ENCODE assay signal across 8 cellular contexts in genomic region chr14:82855912-82856381, GRCh38.
DNase-seq lines count a peak whose midpoint lies in the region; ATAC-seq and TF ChIP-seq lines count a peak whose summit lies in the region.

No MANE protein-coding gene starts in this region.

- no peaks in the 10 kb centered on the region for H3K27me3 ChIP-seq in BE2C
- H3K27me3 ChIP-seq in Karpas-422 (ENCODE audit: low read length) = no peaks in the 10 kb centered on the region
- no peaks in the 10 kb centered on the region for H3K27me3 ChIP-seq in kidney epithelial cell (ENCODE audit: control insufficient read depth, insufficient read depth, low read length)
- H3K27me3 ChIP-seq in suprapubic skin = no peaks in the 10 kb centered on the region

- no peaks in the 10 kb centered on the region for H3K79me2 ChIP-seq in Karpas-422 (ENCODE audit: low read length)

- H3K4me3 ChIP-seq in BE2C (ENCODE audit: low read depth, low read length) (no peak overlapping the region), Karpas-422 (ENCODE audit: low read length) (no peak overlapping the region), kidney epithelial cell (ENCODE audit: low read depth, low read length) (no peak overlapping the region), suprapubic skin (no peak overlapping the region)

- no peak overlapping the region for H2AFZ ChIP-seq in Karpas-422 (ENCODE audit: low read length)

- DNase-seq in BE2C (peak; percentile 43), Karpas-422 (peak; percentile 84), SK-MEL-5 (ENCODE audit: low read depth, low spot score) (peak; percentile 53), kidney epithelial cell (ENCODE audit: low read depth) (peak; percentile 62), middle frontal gyrus (ENCODE audit: extremely low spot score, low spot score) (no peak), suprapubic skin (ENCODE audit: low spot score in 2 of 2) (no peak)
- DNase-seq in activated T-cell treated with anti-CD3 and anti-CD28 coated beads, Interleukin-2, amount 50 U/mL, for 48 hours = no peak

- no peaks in the 10 kb centered on the region for H3K9me2 ChIP-seq in Karpas-422 (replicated peaks; ENCODE audit: insufficient read depth, low read length)

- no peak overlapping the region for H3K9ac ChIP-seq in Karpas-422 (ENCODE audit: low read length)

- no peak overlapping the region for H3K27ac ChIP-seq in Karpas-422 (ENCODE audit: low read length)
- no peak overlapping the region for H3K27ac ChIP-seq in suprapubic skin

- TF ChIP-seq CTCF in BE2C (IDR thresholded peaks at IDR 0.05; ENCODE audit: low read depth, low read length) = peak; percentile 55
- TF ChIP-seq CTCF in kidney epithelial cell (IDR thresholded peaks at IDR 0.05; ENCODE audit: insufficient read depth, low read length, poor library complexity, severe bottlenecking) = peak; percentile 49
- peak in 1 of 2 donors; percentile 34 for TF ChIP-seq CTCF in suprapubic skin (IDR thresholded peaks at IDR 0.05)

- H3K4me2 ChIP-seq in Karpas-422 (ENCODE audit: low read depth, low read length, poor library complexity, severe bottlenecking) = no peak overlapping the region

- H3K4me1 ChIP-seq in BE2C (no peaks in the 10 kb centered on the region), Karpas-422 (ENCODE audit: low read length) (no peaks in the 10 kb centered on the region), suprapubic skin (no peaks in the 10 kb centered on the region)

- 27% methylated on average over 3 of the region's 3 CpGs for WGBS in suprapubic skin

- H3K9me3 ChIP-seq in BE2C (no peaks in the 10 kb centered on the region), Karpas-422 (ENCODE audit: low read length) (no peaks in the 10 kb centered on the region), suprapubic skin (no peaks in the 10 kb centered on the region)

- H4K20me1 ChIP-seq in Karpas-422 (ENCODE audit: insufficient read depth, low read depth, low read length) = no peaks in the 10 kb centered on the region

- in situ Hi-C loops in SK-MEL-5 (cut with HindIII; ENCODE audit: low pct_unique_long_range_greater_than_20kb, low sequenced_read_pairs) = no loop called here

- no peak for ATAC-seq in activated CD4-positive, CD25-positive, alpha-beta regulatory T cell treated with anti-CD3 and anti-CD28 coated beads, Interleukin-2, amount 50 U/mL, for 24 hours

- no peak for TF ChIP-seq EP300 in suprapubic skin (IDR thresholded peaks at IDR 0.05)

- H3K36me3 ChIP-seq in BE2C (no peaks in the 10 kb centered on the region), Karpas-422 (ENCODE audit: insufficient read depth, low read length) (no peaks in the 10 kb centered on the region), kidney epithelial cell (ENCODE audit: control insufficient read depth, insufficient read depth, low read length) (no peaks in the 10 kb centered on the region), suprapubic skin (no peaks in the 10 kb centered on the region)

- no peak for TF ChIP-seq POLR2A in suprapubic skin (IDR thresholded peaks at IDR 0.05)

Comparison
In these comparisons a context has a peak if more than half of its experiments do, and no peak if none do; other contexts are left out.
1. DNase-seq: peak in BE2C (single experiment), Karpas-422 (single experiment), SK-MEL-5 (single experiment) and kidney epithelial cell (single experiment); none in middle frontal gyrus (single experiment), suprapubic skin (0 of 2) and activated T-cell treated with anti-CD3 and anti-CD28 coated beads, Interleukin-2, amount 50 U/mL, for 48 hours (0 of 2).